ENCODE assay signal across 1 cellular context in genomic region chr22:46096051-46096450, GRCh38.
TF ChIP-seq lines count a peak whose summit lies in the region.

No MANE protein-coding gene starts in this region.

TF ChIP-seq in SK-N-SH, 30 proteins besides CTCF, POLR2A, EP300 and RAD21 (continued from another document):
- no peak for TF ChIP-seq USF2 (IDR thresholded peaks at IDR 0.05; ENCODE audit: borderline replicate concordance, low read depth, low read length)
- TF ChIP-seq RFX5 (IDR thresholded peaks at IDR 0.05; ENCODE audit: low read length): no peak
- no peak for TF ChIP-seq FOXM1 (IDR thresholded peaks at IDR 0.05; ENCODE audit: low read depth)
